ENCODE assay signal across 3 cellular contexts in the genomic region with DNA sequence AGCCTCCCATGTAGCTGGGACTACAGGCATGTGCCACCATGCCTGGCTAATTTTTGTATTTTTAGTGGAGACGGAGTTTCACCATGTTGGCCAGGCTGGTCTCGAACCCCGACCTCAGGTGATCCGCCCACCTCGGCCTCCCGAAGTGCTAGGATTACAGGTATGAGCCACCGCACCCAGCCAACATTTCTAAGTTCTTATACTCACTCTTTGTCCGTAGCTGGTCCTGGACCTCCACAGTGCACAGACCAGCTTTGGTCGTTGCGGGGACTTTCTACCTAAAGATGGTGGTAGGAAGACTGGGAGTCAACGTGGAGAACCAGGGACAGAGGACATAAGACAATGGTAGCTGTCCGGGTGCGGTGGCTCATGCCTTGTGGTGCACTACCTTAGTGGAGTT. TPM values are rescaled to one million over a fixed set of nuclear protein-coding genes. Genes with fewer than 3 reads are reported as not detected.
"Had no signal": no experiment of that assay in that cellular context is flagged by ENCODE, and none has a peak within 500 bp of the region (broad histone marks: within the 10 kb centered on the region; RNA-seq: fewer than 3 reads in every experiment).

No MANE protein-coding gene starts in this region.

RNA-seq across cellular contexts. Expression of a gene that starts 13.4 kb away (rescaled TPM):
- total RNA-seq: GM23248, H7, HFFc6 had no signal
- polyA plus RNA-seq: GM23248 had no signal
